13 cellular contexts compared by ENCODE assay signal in the genomic region with DNA sequence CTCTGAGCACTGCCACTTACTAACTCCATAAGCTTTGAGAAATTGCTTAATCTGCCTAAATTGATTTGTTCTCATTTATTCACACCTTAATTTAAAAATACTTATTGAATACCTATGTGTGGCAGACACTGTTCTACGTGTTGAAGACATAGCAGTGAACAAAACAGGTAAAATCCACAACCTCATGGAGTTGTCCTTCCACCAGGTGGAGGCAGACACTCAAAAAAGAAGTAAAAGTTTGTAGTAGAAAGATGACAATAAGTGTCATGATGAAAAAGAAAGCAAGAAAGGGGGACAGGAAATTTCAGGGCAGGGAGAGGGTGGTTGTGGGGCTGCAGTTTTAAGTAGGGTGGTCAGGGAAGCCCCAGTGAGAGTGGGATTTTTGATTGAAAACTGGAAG.
A peak's percentile ranks its signal among the peaks of the same experiment; 100 is the strongest.
DNase-seq lines count a peak whose midpoint lies in the region; ATAC-seq and TF ChIP-seq lines count a peak whose summit lies in the region.
"Had no signal": no experiment of that assay in that cellular context is flagged by ENCODE, and none has a peak within 500 bp of the region (broad histone marks: within the 10 kb centered on the region; RNA-seq: fewer than 3 reads in every experiment).

No MANE protein-coding gene starts in this region.

- H3K27me3 Mint-ChIP-seq in GM23338 (ENCODE audit: insufficient read depth, low read depth, poor library complexity) = peaks cover 2% of the 10 kb centered on the region
- H3K27me3 Mint-ChIP-seq in activated CD8-positive, alpha-beta T cell treated with anti-CD3 and anti-CD28 coated beads for 36 hours = no peaks in the 10 kb centered on the region

- 0 out of 2 replicates have a peak, but pooled peaks cover 3% of the 10 kb centered on the region for H3K9me2 ChIP-seq in GM23338 (ENCODE audit: insufficient read depth)
- no peaks in the 10 kb centered on the region for H3K9me2 ChIP-seq in PC-3 (replicated peaks; ENCODE audit: low read length)

- H3K36me3 ChIP-seq in GM23338 (ENCODE audit: insufficient read depth) = no peaks in the 10 kb centered on the region
- no peaks in the 10 kb centered on the region for H3K36me3 ChIP-seq in PC-3 (ENCODE audit: low read depth, low read length)

- CTCF ChIA-PET in PC-3 (lab: Charles Lee) = no interaction called here
- CTCF ChIA-PET in activated CD8-positive, alpha-beta T cell treated with anti-CD3 and anti-CD28 coated beads for 36 hours (lab: Charles Lee) = no interaction called here

- H3K79me2 ChIP-seq in GM23338 (replicated peaks; ENCODE audit: insufficient read depth) (no peaks in the 10 kb centered on the region), PC-3 (ENCODE audit: low read length) (no peaks in the 10 kb centered on the region)

- POLR2A ChIA-PET in PC-3 (lab: Charles Lee; ENCODE audit: unreplicated experiment) = no interaction called here
- POLR2A ChIA-PET in activated CD8-positive, alpha-beta T cell treated with anti-CD3 and anti-CD28 coated beads for 36 hours (lab: Charles Lee) = no interaction called here

- no peaks in the 10 kb centered on the region for H3F3A ChIP-seq in GM23338 (replicated peaks; ENCODE audit: low read depth)
- no peaks in the 10 kb centered on the region for H3F3A ChIP-seq in PC-3 (ENCODE audit: low read length, unreplicated experiment)

- no TSS peak for BruUV-seq in PC-3 (replicated peaks; lab: Mats Ljungman, UMichigan)

- no peaks in the 10 kb centered on the region; the same call in 2 of the 3 replicates for H3K36me3 Mint-ChIP-seq in GM23338 (ENCODE audit: low read depth)
- H3K36me3 Mint-ChIP-seq in activated CD8-positive, alpha-beta T cell treated with anti-CD3 and anti-CD28 coated beads for 36 hours (ENCODE audit: low read depth) = no peaks in the 10 kb centered on the region
- H3K36me3 Mint-ChIP-seq: T-cell had no signal

- H3K4me1 Mint-ChIP-seq in GM23338 = no peaks in the 10 kb centered on the region
- H3K4me1 Mint-ChIP-seq in activated CD8-positive, alpha-beta T cell treated with anti-CD3 and anti-CD28 coated beads for 36 hours (ENCODE audit: low read depth) = no peaks in the 10 kb centered on the region
- H3K4me1 Mint-ChIP-seq: T-cell had no signal

- DNase-seq in GM23338 (ENCODE audit: low spot score) (peak; percentile 51), PC-3 (peak; percentile 39), fibroblast of pulmonary artery (ENCODE audit: low read depth) (peak; percentile 26), lower leg skin (ENCODE audit: low spot score in 2 of 2) (no peak), OCI-M2 (lab: John Stamatoyannopoulos, UW; ENCODE audit: unreplicated experiment) (no peak)
- no peak for DNase-seq in activated CD8-positive, alpha-beta T cell treated with anti-CD3 and anti-CD28 coated beads for 36 hours
- DNase-seq: anterior cingulate cortex, T-cell had no signal

- no peak overlapping the region for H3K4me3 Mint-ChIP-seq in GM23338
- no peak overlapping the region for H3K4me3 Mint-ChIP-seq in activated CD8-positive, alpha-beta T cell treated with anti-CD3 and anti-CD28 coated beads for 36 hours
- H3K4me3 Mint-ChIP-seq: T-cell had no signal

- H3K9ac ChIP-seq in PC-3 (ENCODE audit: low read length) = no peak overlapping the region

- intact Hi-C loops in PC-3 (cut with micrococcal nuclease) = loop anchor here (1.0 kb wide), 1 partner anchor 67 kb away; no protein-coding TSS in a partner anchor
- intact Hi-C loops in lower leg skin (cut with DNase I; ENCODE audit: low total_unique reads) = no loop called here
- intact Hi-C loops in activated CD8-positive, alpha-beta T cell treated with anti-CD3 and anti-CD28 coated beads for 36 hours (cut with micrococcal nuclease) = no loop called here

- H4K20me1 ChIP-seq in GM23338 (replicated peaks; ENCODE audit: insufficient read depth) = no peaks in the 10 kb centered on the region
- no peaks in the 10 kb centered on the region for H4K20me1 ChIP-seq in PC-3 (ENCODE audit: low read length)

- H3K9me3 ChIP-seq in PC-3 (ENCODE audit: low read length) = no peaks in the 10 kb centered on the region

- ATAC-seq in GM23338 = peak; percentile 46
- ATAC-seq in PC-3 = 0 out of 2 replicates have a peak, but pooled peaks have one; percentile 31
- ATAC-seq in GM18511 (IDR thresholded peaks at IDR 0.05; ENCODE audit: unreplicated experiment) = no peak
- ATAC-seq in activated CD8-positive, alpha-beta T cell treated with anti-CD3 and anti-CD28 coated beads for 36 hours = no peak
- ATAC-seq: esophagus mucosa, sciatic nerve, T-cell had no signal

- H3K4me1 ChIP-seq in GM23338 (ENCODE audit: insufficient read depth) (no peaks in the 10 kb centered on the region), PC-3 (ENCODE audit: insufficient read depth, low read length) (peaks cover 19% of the 10 kb centered on the region)

- peak; percentile 62 for TF ChIP-seq CTCF in C4-2B (conservative IDR thresholded peaks at IDR 0.05)
- TF ChIP-seq CTCF in GM23338 (conservative IDR thresholded peaks at IDR 0.05; ENCODE audit: low read depth in 2 of 2) = peak; percentile 69 to 73
- TF ChIP-seq CTCF in PC-3 (conservative IDR thresholded peaks at IDR 0.05; ENCODE audit: low read depth, low read length) = peak; percentile 52
- peak; percentile 18 for TF ChIP-seq CTCF in fibroblast of pulmonary artery (IDR thresholded peaks at IDR 0.05; ENCODE audit: low read length, missing control alignments)
- no peak for TF ChIP-seq CTCF in lower leg skin (IDR thresholded peaks at IDR 0.05)
- no peak for TF ChIP-seq CTCF in activated CD8-positive, alpha-beta T cell treated with anti-CD3 and anti-CD28 coated beads for 36 hours (IDR thresholded peaks at IDR 0.05)

- H3K27ac ChIP-seq in C4-2B = no peak overlapping the region
- H3K27ac ChIP-seq in GM23338 (ENCODE audit: low read depth) = no peak overlapping the region
- H3K27ac ChIP-seq in PC-3 (ENCODE audit: low read length) = no peak overlapping the region
- H3K27ac ChIP-seq: HL-60 had no signal

- no peak overlapping the region; the same call in 1 of the 2 replicates for H2AFZ ChIP-seq in GM23338
- no peak overlapping the region for H2AFZ ChIP-seq in PC-3 (ENCODE audit: low read length)

- no peak overlapping the region for H3K4me3 ChIP-seq in GM23338
- no peak overlapping the region for H3K4me3 ChIP-seq in PC-3 (ENCODE audit: low read length)
- H3K4me3 ChIP-seq in fibroblast of pulmonary artery (replicated peaks; ENCODE audit: low read depth, low read length) = no peak overlapping the region
- H3K4me3 ChIP-seq in lower leg skin (ENCODE audit: low read depth, poor library complexity, severe bottlenecking) = no peak overlapping the region

- 51 to 75% methylated on average over 1 of the region's 1 CpG for WGBS in lower leg skin, 2 donors

- TF ChIP-seq POLR2A in lower leg skin (IDR thresholded peaks at IDR 0.05) = no peak

- no peaks in the 10 kb centered on the region for H3K9me3 Mint-ChIP-seq in GM23338
- H3K9me3 Mint-ChIP-seq in activated CD8-positive, alpha-beta T cell treated with anti-CD3 and anti-CD28 coated beads for 36 hours = no peaks in the 10 kb centered on the region
- H3K9me3 Mint-ChIP-seq: T-cell had no signal

- no peaks in the 10 kb centered on the region for H3K27me3 ChIP-seq in GM23338 (ENCODE audit: insufficient read depth)
- no peaks in the 10 kb centered on the region for H3K27me3 ChIP-seq in PC-3 (ENCODE audit: low read length)

- no peak overlapping the region; the same call in 1 of the 2 replicates for H3K27ac Mint-ChIP-seq in GM23338
- H3K27ac Mint-ChIP-seq in activated CD8-positive, alpha-beta T cell treated with anti-CD3 and anti-CD28 coated beads for 36 hours = no peak overlapping the region
- H3K27ac Mint-ChIP-seq: T-cell had no signal

- no peak overlapping the region for H3K4me2 ChIP-seq in GM23338
- no peak overlapping the region for H3K4me2 ChIP-seq in PC-3 (ENCODE audit: low read length)

TF ChIP-seq in GM23338, 12 proteins besides CTCF, POLR2A, EP300 and RAD21 (continues in another document):
- TF ChIP-seq POLR2AphosphoS5 (IDR thresholded peaks at IDR 0.05; ENCODE audit: low read depth) (no peak), ZNF114 (CRISPR knock-in tag; IDR thresholded peaks at IDR 0.05) (no peak)

Comparison
In these comparisons a context has a peak if more than half of its experiments do, and no peak if none do; other contexts are left out.
1. CTCF ChIP-seq: peak in C4-2B (single experiment), GM23338 (2 of 2), PC-3 (single experiment) and fibroblast of pulmonary artery (single experiment); none in lower leg skin (0 of 3) and activated CD8-positive, alpha-beta T cell treated with anti-CD3 and anti-CD28 coated beads for 36 hours (single experiment).
2. ATAC-seq: peak in GM23338 (single experiment) and PC-3 (single experiment); none in GM18511 (single experiment) and activated CD8-positive, alpha-beta T cell treated with anti-CD3 and anti-CD28 coated beads for 36 hours (single experiment).
3. DNase-seq: peak in GM23338 (single experiment), PC-3 (single experiment) and fibroblast of pulmonary artery (single experiment); none in lower leg skin (0 of 2), activated CD8-positive, alpha-beta T cell treated with anti-CD3 and anti-CD28 coated beads for 36 hours (single experiment) and OCI-M2 (single experiment).